In the genomic region with DNA sequence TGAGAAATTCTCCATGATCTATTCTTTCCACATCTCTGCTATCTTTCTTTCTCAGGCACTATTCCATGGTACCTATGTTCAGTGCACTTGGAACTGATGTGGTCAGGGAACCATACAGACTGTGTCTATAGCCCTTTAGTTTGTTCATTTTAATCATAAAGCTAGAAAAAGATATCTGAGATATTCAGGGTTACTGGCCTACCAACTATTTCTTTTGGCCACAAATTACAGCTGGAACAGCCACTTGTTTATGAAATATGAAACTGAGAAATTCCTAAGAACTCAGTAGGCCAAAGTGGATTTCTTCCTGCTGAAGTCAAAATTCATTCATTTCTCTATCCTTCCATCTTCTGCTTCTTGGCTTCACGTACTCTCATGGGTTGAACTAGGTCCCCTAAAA, we compare ENCODE assay signal across 23 cellular contexts.
"Had no signal": no experiment of that assay in that cellular context is flagged by ENCODE, and none has a peak within 500 bp of the region (broad histone marks: within the 10 kb centered on the region; RNA-seq: fewer than 3 reads in every experiment).

No MANE protein-coding gene starts in this region.

- DNase-seq: activated CD4-positive, alpha-beta T cell treated with anti-CD3 and anti-CD28 coated beads, Interleukin-2, amount 10 ng/mL, durations not matched to agents 7 days and 5 days; activated CD4-positive, CD25-positive, alpha-beta regulatory T cell treated with anti-CD3 and anti-CD28 coated beads, Interleukin-2, amount 50 U/mL, for 72 hours; activated CD8-positive, alpha-beta memory T cell treated with anti-CD3 and anti-CD28 coated beads, Interleukin-2, amount 10 ng/mL, durations not matched to agents 7 days and 5 days; activated CD8-positive, alpha-beta T cell treated with anti-CD3 and anti-CD28 coated beads for 36 hours; activated effector memory CD4-positive, alpha-beta T cell treated with anti-CD3 and anti-CD28 coated beads, Interleukin-2, amount 50 U/mL, for 16 hours; activated naive CD4-positive, alpha-beta T cell treated with anti-CD3 and anti-CD28 coated beads, Interleukin-2, amount 10 ng/mL, durations not matched to agents 7 days and 5 days; activated T-cell treated with anti-CD3 and anti-CD28 coated beads for 4 hours; anterior cingulate cortex; brain microvascular endothelial cell; caudate nucleus; dorsolateral prefrontal cortex; effector memory CD8-positive, alpha-beta T cell; foreskin keratinocyte; immature natural killer cell; left ventricle myocardium superior; ovary; psoas muscle; stimulated activated CD4-positive, alpha-beta T cell treated with anti-CD3 and anti-CD28 coated beads, Interleukin-12 subunit alpha, Interleukin-12 subunit beta, amount 100 ng/mL, for 4 hours; substantia nigra; T-helper 1 cell; thyroid gland; upper lobe of right lung; WERI-Rb-1 had no signal
